In genomic region chr22:41481925-41482318, GRCh38 we compare ENCODE assay signal across 14 cellular contexts. TPM values are rescaled to one million over a fixed set of nuclear protein-coding genes. Genes with fewer than 3 reads are reported as not detected.
DNase-seq lines count a peak whose midpoint lies in the region; ATAC-seq, FAIRE-seq and TF ChIP-seq lines count a peak whose summit lies in the region.
"Had no signal": no experiment of that assay in that cellular context is flagged by ENCODE, and none has a peak within 500 bp of the region (broad histone marks: within the 10 kb centered on the region; RNA-seq: fewer than 3 reads in every experiment).

No MANE protein-coding gene starts in this region.

- H3K4me1 ChIP-seq in HUES48 (ENCODE audit: control insufficient read depth, insufficient read depth, low read length) (peaks cover 38% of the 10 kb centered on the region), astrocyte (ENCODE audit: insufficient read depth, low read length) (peaks cover 45% of the 10 kb centered on the region), stomach (peaks cover 56 to 98% (median 77%) of the 10 kb centered on the region in 4 donors)

- peak overlapping the region; percentile 89 for H3K27ac ChIP-seq in HUES48 (ENCODE audit: low read depth, low read length)
- H3K27ac ChIP-seq in astrocyte (ENCODE audit: low read depth, low read length) = no peak overlapping the region
- peak overlapping the region in 4 of 5 donors; percentile 59 to 85 (median 72) for H3K27ac ChIP-seq in stomach
- H3K27ac ChIP-seq: KMS-11 had no signal

- H3K4me3 Mint-ChIP-seq in astrocyte (ENCODE audit: unreplicated experiment) (no peak overlapping the region), memory B cell (peak overlapping the region; percentile 27)
- H3K4me3 Mint-ChIP-seq: CD4-positive, CD25-positive, alpha-beta regulatory T cell had no signal

- peak overlapping the region; percentile 10 for H3K27ac Mint-ChIP-seq in astrocyte (ENCODE audit: unreplicated experiment)
- peak overlapping the region; percentile 89 for H3K27ac Mint-ChIP-seq in memory B cell

- no peak for FAIRE-seq in astrocyte (lab: Jason Lieb, UNC)

- H3K27me3 ChIP-seq in HUES48 (ENCODE audit: control insufficient read depth, insufficient read depth, low read length) (no peaks in the 10 kb centered on the region), astrocyte (ENCODE audit: insufficient read depth, low read length) (no peaks in the 10 kb centered on the region), stomach (no peaks in the 10 kb centered on the region)

- peak overlapping the region; percentile 42 for H3K4me3 ChIP-seq in HUES48 (ENCODE audit: low read depth, low read length)
- H3K4me3 ChIP-seq in astrocyte (ENCODE audit: insufficient read depth, low read depth, low read length) = no peak overlapping the region
- no peak overlapping the region for H3K4me3 ChIP-seq in stomach

- intact Hi-C loops in stomach (cut with DNase I; ENCODE audit: low total_unique reads) = no loop called here

- H3K36me3 Mint-ChIP-seq in astrocyte (ENCODE audit: low read depth, unreplicated experiment) = no peaks in the 10 kb centered on the region
- peaks cover 4% of the 10 kb centered on the region for H3K36me3 Mint-ChIP-seq in memory B cell
- H3K36me3 Mint-ChIP-seq: CD4-positive, CD25-positive, alpha-beta regulatory T cell had no signal

- no peak for TF ChIP-seq POLR2A in stomach (IDR thresholded peaks at IDR 0.05)

- H2AFZ ChIP-seq in astrocyte (ENCODE audit: low read depth, low read length) = no peak overlapping the region

- no peak overlapping the region for H3K4me2 ChIP-seq in astrocyte (ENCODE audit: low read length)
- H3K4me2 ChIP-seq: KMS-11, SK-N-SH had no signal

- no peak for TF ChIP-seq EP300 in stomach (IDR thresholded peaks at IDR 0.05)

- H3K4me1 Mint-ChIP-seq in astrocyte (ENCODE audit: low read depth, unreplicated experiment) (peaks cover 39% of the 10 kb centered on the region), memory B cell (peaks cover 63% of the 10 kb centered on the region)

- H3K9me3 ChIP-seq in HUES48 (ENCODE audit: control insufficient read depth, insufficient read depth, low read length) (no peaks in the 10 kb centered on the region), astrocyte (ENCODE audit: insufficient read depth, low read depth, low read length) (no peaks in the 10 kb centered on the region), stomach (no peaks in the 10 kb centered on the region)
- H3K9me3 ChIP-seq: SK-N-SH had no signal

- H3K9ac ChIP-seq in HUES48 (ENCODE audit: low read depth, low read length) (no peak overlapping the region), astrocyte (ENCODE audit: low read length) (no peak overlapping the region)
- H3K9ac ChIP-seq: KMS-11, SK-N-SH had no signal

- peaks cover 77% of the 10 kb centered on the region for H4K20me1 ChIP-seq in astrocyte (ENCODE audit: insufficient read depth, low read length)

- DNase-seq in astrocyte (ENCODE audit: low read depth) (no peak), memory B cell (ENCODE audit: low spot score in 2 of 2) (no peak), stomach (no peak), medulla oblongata (ENCODE audit: extremely low spot score) (no peak)
- DNase-seq in effector CD8-positive, alpha-beta T cell (lab: John Stamatoyannopoulos, UW) = no peak
- DNase-seq: activated CD4-positive, CD25-positive, alpha-beta regulatory T cell treated with anti-CD3 and anti-CD28 coated beads, Interleukin-2, amount 50 U/mL, for 72 hours; activated T-cell treated with anti-CD3 and anti-CD28 coated beads, Interleukin-2, amount 50 U/mL, for 48 hours; CD4-positive, CD25-positive, alpha-beta regulatory T cell; NCI-H187; SK-N-SH had no signal

- H3K27me3 Mint-ChIP-seq in astrocyte (ENCODE audit: low read depth, unreplicated experiment) = no peaks in the 10 kb centered on the region
- H3K27me3 Mint-ChIP-seq in memory B cell = no peaks in the 10 kb centered on the region
- H3K27me3 Mint-ChIP-seq: CD4-positive, CD25-positive, alpha-beta regulatory T cell had no signal

- ATAC-seq in memory B cell (ENCODE audit: low read depth) (no peak), HG02588 (IDR thresholded peaks at IDR 0.05; ENCODE audit: unreplicated experiment) (no peak), HG03135 (IDR thresholded peaks at IDR 0.05; ENCODE audit: unreplicated experiment) (no peak)

- H3K36me3 ChIP-seq in HUES48 (ENCODE audit: control insufficient read depth, insufficient read depth, low read length) = no peaks in the 10 kb centered on the region
- H3K36me3 ChIP-seq in astrocyte (ENCODE audit: insufficient read depth, low read length) = no peaks in the 10 kb centered on the region
- peaks cover 0 to 19% (median 12%) of the 10 kb centered on the region in 4 donors for H3K36me3 ChIP-seq in stomach

- H3K9me3 Mint-ChIP-seq in astrocyte (ENCODE audit: unreplicated experiment) (no peaks in the 10 kb centered on the region), memory B cell (no peaks in the 10 kb centered on the region)
- H3K9me3 Mint-ChIP-seq: CD4-positive, CD25-positive, alpha-beta regulatory T cell had no signal

- peaks cover 80% of the 10 kb centered on the region for H3K79me2 ChIP-seq in astrocyte (ENCODE audit: insufficient read depth, low read length)

- WGBS in stomach, 5 donors = 56 to 75% (median 67%) methylated on average over 4 to 5 of the region's 5 CpGs

- TF ChIP-seq CTCF in astrocyte (IDR thresholded peaks at IDR 0.05; ENCODE audit: insufficient read depth, low read depth, low read length) (no peak), stomach (IDR thresholded peaks at IDR 0.05) (no peak)

RNA-seq across cellular contexts. Expression of gene ACO2, which starts 13.0 kb away (rescaled TPM):
- 67.2 and 73.7 TPM in 2 replicates for total RNA-seq in astrocyte
- total RNA-seq in stomach = 100 to 1,000 TPM in 3 of 5 donors, 10 to 100 TPM in 2; 87.0 to 238 (median 116) TPM
- polyA plus RNA-seq in stomach = 10 to 100 TPM; 46.6 to 51.5 (median 51.1) TPM

RNA-seq across cellular contexts. Expression of gene PHF5A, which starts 13.4 kb away (rescaled TPM):
- total RNA-seq in astrocyte (25.3 and 30.9 TPM in 2 replicates), stomach (10 to 100 TPM in 4 of 5 donors, under 1 TPM in 1; 0.58 to 54.5 (median 28.8) TPM)
- 10 to 100 TPM; 42.8 to 51.9 (median 48.0) TPM for polyA plus RNA-seq in stomach

RNA-seq across cellular contexts. Expression of gene TOB2, which starts 35.3 kb away (rescaled TPM):
- 48.1 and 54.6 TPM in 2 replicates for total RNA-seq in astrocyte
- 10 to 100 TPM; 19.8 to 42.4 (median 31.5) TPM for total RNA-seq in stomach
- 10 to 100 TPM; 11.0 to 17.1 (median 13.0) TPM for polyA plus RNA-seq in stomach
